ENCODE assay signal across 8 cellular contexts in genomic region chr16:3637371-3637923, GRCh38. TPM values are rescaled to one million over a fixed set of nuclear protein-coding genes. Genes with fewer than 3 reads are reported as not detected.
DNase-seq lines count a peak whose midpoint lies in the region; ATAC-seq and TF ChIP-seq lines count a peak whose summit lies in the region.

No MANE protein-coding gene starts in this region.

- peak overlapping the region; percentile 44 to 89 for H3K18ac ChIP-seq in mesenchymal stem cell (ENCODE audit: low read depth in 1 of 2, low read length in 2 of 2)

- 68% methylated on average over 3 of the region's 3 CpGs for WGBS in mesenchymal stem cell

- CTCF ChIA-PET in CD4-positive, alpha-beta T cell (lab: Charles Lee): no interaction called here

- H3K9me3 ChIP-seq in CD4-positive, alpha-beta T cell (ENCODE audit: control insufficient read depth, low read length): no peaks in the 10 kb centered on the region
- no peaks in the 10 kb centered on the region for H3K9me3 ChIP-seq in MM.1S (replicated peaks; ENCODE audit: insufficient read depth, low read length)
- H3K9me3 ChIP-seq in mesenchymal stem cell (ENCODE audit: control insufficient read depth, low read length): no peaks in the 10 kb centered on the region

- H3K4me3 Mint-ChIP-seq in CD4-positive, alpha-beta T cell: peak overlapping the region; percentile 34

- H4K8ac ChIP-seq in mesenchymal stem cell (ENCODE audit: low read length): peak overlapping the region; percentile 94

- intact Hi-C loops in CD4-positive, alpha-beta T cell (cut with DNase I, micrococcal nuclease): loop anchor here in 1 of 2 experiments (1.0 kb wide), 1 partner anchor 11 kb away; no protein-coding TSS in a partner anchor

- H3K9ac ChIP-seq in MM.1S (ENCODE audit: low read length): no peak overlapping the region
- no peak overlapping the region for H3K9ac ChIP-seq in mesenchymal stem cell (ENCODE audit: low read length)

- H2BK12ac ChIP-seq in mesenchymal stem cell (ENCODE audit: low read length in 2 of 2): peak overlapping the region; percentile 34 to 38

- no peak for TF ChIP-seq CTCF in CD4-positive, alpha-beta T cell (IDR thresholded peaks at IDR 0.05)
- TF ChIP-seq CTCF in MM.1S (IDR thresholded peaks at IDR 0.05; ENCODE audit: low read length) (no peak), GM13977 (IDR thresholded peaks at IDR 0.05; ENCODE audit: extremely low read depth, insufficient read depth, missing control alignments) (no peak)

- H3K36me3 Mint-ChIP-seq in CD4-positive, alpha-beta T cell (ENCODE audit: low read depth): no peaks in the 10 kb centered on the region

- no peaks in the 10 kb centered on the region for H3K79me2 ChIP-seq in MM.1S (ENCODE audit: low read length)

- H3K27me3 Mint-ChIP-seq in CD4-positive, alpha-beta T cell: no peaks in the 10 kb centered on the region

- H3K4me3 ChIP-seq in MM.1S (ENCODE audit: low read length) (no peak overlapping the region), mesenchymal stem cell (ENCODE audit: insufficient read depth in 1 of 2, low read depth in 1 of 2, low read length in 2 of 2) (no peak overlapping the region)

- DNase-seq in CD4-positive, alpha-beta T cell: peak in 4 of 10 experiments; percentile 8 to 35 (median 22)
- DNase-seq in MM.1S (peak; percentile 57), activated T-cell treated with anti-CD3 and anti-CD28 coated beads for 24 hours (ENCODE audit: low read depth) (peak; percentile 11), mesenchymal stem cell (peak; percentile 60), glomerular visceral epithelial cell (ENCODE audit: extremely low spot score) (no peak), NCI-H1417 treated with DMSO at 0.1 percent for 48 hours (lab: John Stamatoyannopoulos, UW) (no peak), GM13977 (ENCODE audit: low spot score) (no peak)

- ATAC-seq in CD4-positive, alpha-beta T cell (ENCODE audit: poor library complexity): peak; percentile 88
- ATAC-seq in GM21619 (IDR thresholded peaks at IDR 0.05; ENCODE audit: unreplicated experiment): no peak

- H2BK5ac ChIP-seq in mesenchymal stem cell (ENCODE audit: low read depth, low read length, poor library complexity, severe bottlenecking): no peak overlapping the region

- H2AFZ ChIP-seq in MM.1S (ENCODE audit: low read length): peak overlapping the region; percentile 39
- peak overlapping the region; percentile 46 for H2AFZ ChIP-seq in mesenchymal stem cell (ENCODE audit: low read depth, low read length)

- H3K14ac ChIP-seq in mesenchymal stem cell (ENCODE audit: low read length in 2 of 2): no peak overlapping the region

- in situ Hi-C loops in GM13977 (cut with MboI; ENCODE audit: low pct_unique_long_range_greater_than_20kb, low sequenced_read_pairs, unreplicated experiment): no loop called here

- peak overlapping the region; percentile 36 for H3K27ac ChIP-seq in CD4-positive, alpha-beta T cell (ENCODE audit: low read depth, low read length)
- peak overlapping the region; percentile 35; the same call in 1 of the 2 replicates for H3K27ac ChIP-seq in MM.1S (ENCODE audit: low read length)
- H3K27ac ChIP-seq in mesenchymal stem cell (ENCODE audit: low read length, poor library complexity, severe bottlenecking): no peak overlapping the region

- H3K27ac Mint-ChIP-seq in CD4-positive, alpha-beta T cell: peak overlapping the region; percentile 93

- H3K4me1 Mint-ChIP-seq in CD4-positive, alpha-beta T cell (ENCODE audit: low read depth): peaks cover 40% of the 10 kb centered on the region

- peaks cover 12% of the 10 kb centered on the region for H3K4me1 ChIP-seq in MM.1S (ENCODE audit: low read length)
- peaks cover 7% of the 10 kb centered on the region for H3K4me1 ChIP-seq in mesenchymal stem cell (ENCODE audit: control insufficient read depth, insufficient read depth, low read depth, low read length)

- peak overlapping the region; percentile 54 for H2BK120ac ChIP-seq in mesenchymal stem cell (ENCODE audit: low read depth, low read length)

- no peaks in the 10 kb centered on the region for H3K9me3 Mint-ChIP-seq in CD4-positive, alpha-beta T cell

- POLR2A ChIA-PET in CD4-positive, alpha-beta T cell (lab: Charles Lee): interaction anchor here (0.7 to 1.5 kb wide), 2 partner anchors 11 to 235 kb away, joined by 3 to 5 read pairs; no protein-coding TSS in a partner anchor

- peak overlapping the region; percentile 44 for H2BK15ac ChIP-seq in mesenchymal stem cell (ENCODE audit: low read depth, poor library complexity, severe bottlenecking)

- H2AK5ac ChIP-seq in mesenchymal stem cell (ENCODE audit: low read length, severe bottlenecking): peak overlapping the region; percentile 68

- H4K20me1 ChIP-seq in MM.1S (ENCODE audit: insufficient read depth, low read length): no peaks in the 10 kb centered on the region

- H3K4ac ChIP-seq in mesenchymal stem cell (ENCODE audit: low read depth in 1 of 2, low read length in 2 of 2): peak overlapping the region; percentile 35 to 81

- H3K23ac ChIP-seq in mesenchymal stem cell (ENCODE audit: low read length in 2 of 2): no peak overlapping the region

- no peaks in the 10 kb centered on the region for H3K36me3 ChIP-seq in MM.1S (replicated peaks; ENCODE audit: insufficient read depth, low read length)
- peaks cover 10 to 20% of the 10 kb centered on the region in 2 experiments for H3K36me3 ChIP-seq in mesenchymal stem cell (ENCODE audit: control insufficient read depth in 1 of 2, insufficient read depth in 2 of 2, low read depth in 1 of 2, low read length in 2 of 2)

- no peaks in the 10 kb centered on the region for H3K9me2 ChIP-seq in MM.1S (replicated peaks; ENCODE audit: insufficient read depth, low read length)

- no peaks in the 10 kb centered on the region for H3F3A ChIP-seq in MM.1S (ENCODE audit: insufficient read depth, low read length)

- peak overlapping the region; percentile 94 for H4K91ac ChIP-seq in mesenchymal stem cell (ENCODE audit: low read length)

- H3K79me1 ChIP-seq in mesenchymal stem cell (replicated peaks; ENCODE audit: low read length, poor library complexity, severe bottlenecking): peaks cover 35% of the 10 kb centered on the region

- peak overlapping the region; percentile 28; the same call in 1 of the 2 replicates for H3K4me2 ChIP-seq in MM.1S (ENCODE audit: low read depth, low read length)
- no peak overlapping the region for H3K4me2 ChIP-seq in mesenchymal stem cell (ENCODE audit: low read length, poor library complexity, severe bottlenecking)

- H3K27me3 ChIP-seq in CD4-positive, alpha-beta T cell (ENCODE audit: control insufficient read depth, insufficient read depth, low read length): no peaks in the 10 kb centered on the region
- H3K27me3 ChIP-seq in MM.1S (replicated peaks; ENCODE audit: insufficient read depth, low read length) (no peaks in the 10 kb centered on the region), mesenchymal stem cell (ENCODE audit: control insufficient read depth in 1 of 2, insufficient read depth in 1 of 2, low read length in 2 of 2) (no peaks in the 10 kb centered on the region)

RNA-seq across cellular contexts. Expression of gene DNASE1, which starts 17.0 kb away (rescaled TPM):
- 10 to 100 TPM in 1 of 2 experiments, 1 to 10 TPM in 1; 9.5 to 10.4 TPM for total RNA-seq in CD4-positive, alpha-beta T cell
- polyA plus RNA-seq in mesenchymal stem cell (2013, experiment 1 of 2): 3.6 TPM
- 3.5 TPM for polyA plus RNA-seq in mesenchymal stem cell (2013, experiment 2 of 2)

RNA-seq across cellular contexts. Expression of gene SLX4, which starts 26.0 kb away (rescaled TPM):
- 1 to 10 TPM; 5.1 to 5.2 TPM for total RNA-seq in CD4-positive, alpha-beta T cell
- 2.8 TPM for polyA plus RNA-seq in mesenchymal stem cell (2013, experiment 1 of 2)
- 2.5 TPM for polyA plus RNA-seq in mesenchymal stem cell (2013, experiment 2 of 2)

Comparison
In these comparisons a context has a peak if more than half of its experiments do, and no peak if none do; other contexts are left out.
1. DNase-seq: peak in MM.1S (single experiment), activated T-cell treated with anti-CD3 and anti-CD28 coated beads for 24 hours (single experiment) and mesenchymal stem cell (single experiment); none in glomerular visceral epithelial cell (single experiment), NCI-H1417 treated with DMSO at 0.1 percent for 48 hours (single experiment) and GM13977 (single experiment).